8 cellular contexts compared by ENCODE assay signal in the genomic region with DNA sequence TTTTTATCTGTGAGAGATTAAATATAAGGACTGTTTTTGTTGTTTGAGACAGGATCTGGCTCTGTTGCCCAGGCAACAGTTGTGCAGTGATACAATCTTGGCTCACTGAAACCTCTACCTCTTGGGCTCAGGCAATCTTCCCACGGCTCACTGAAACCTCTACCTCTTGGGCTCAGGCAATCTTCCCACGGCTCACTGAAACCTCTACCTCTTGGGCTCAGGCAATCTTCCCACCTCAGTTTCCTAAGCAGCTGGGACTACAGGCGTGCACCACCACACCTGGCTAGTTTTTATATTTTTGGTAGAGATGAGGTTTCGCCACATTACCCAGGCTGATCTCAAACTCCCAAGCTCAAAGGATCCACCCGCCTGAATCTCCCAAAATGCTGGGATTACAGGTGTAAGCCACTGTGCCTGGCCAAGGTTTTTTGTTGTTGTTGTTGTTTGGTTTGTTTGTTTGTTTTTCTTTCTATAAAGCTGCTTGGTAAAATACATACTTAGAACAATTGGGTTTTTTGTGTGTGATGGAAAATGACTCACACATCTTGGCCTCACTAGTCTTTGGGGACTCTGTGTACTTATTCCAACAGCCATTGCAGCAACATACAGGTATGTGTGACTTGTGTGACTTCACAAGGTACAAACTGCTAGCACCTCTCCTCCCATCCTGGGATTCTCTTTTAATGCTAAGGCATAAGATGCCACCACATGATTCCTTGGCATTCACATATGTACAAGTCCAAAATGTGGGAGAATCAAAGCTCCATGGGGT. TPM values are rescaled to one million over a fixed set of nuclear protein-coding genes. Genes with fewer than 3 reads are reported as not detected.
DNase-seq lines count a peak whose midpoint lies in the region; ATAC-seq lines count a peak whose summit lies in the region.
"Had no signal": no experiment of that assay in that cellular context is flagged by ENCODE, and none has a peak within 500 bp of the region (broad histone marks: within the 10 kb centered on the region; RNA-seq: fewer than 3 reads in every experiment).

No MANE protein-coding gene starts in this region.

- intact Hi-C loops in left cardiac atrium (cut with DNase I): no loop called here

- DNase-seq in myocyte (ENCODE audit: low read depth) (peak; percentile 23), SW 1271 (lab: John Stamatoyannopoulos, UW) (no peak), left cardiac atrium (no peak), AG08396 (ENCODE audit: low spot score) (no peak)
- DNase-seq: colonic mucosa had no signal

- ATAC-seq in GM19035 (IDR thresholded peaks at IDR 0.05; ENCODE audit: unreplicated experiment): peak; percentile 98
- peak; percentile 94 for ATAC-seq in GM21825 (IDR thresholded peaks at IDR 0.05; ENCODE audit: unreplicated experiment)
- ATAC-seq in HG03457 (IDR thresholded peaks at IDR 0.05; ENCODE audit: unreplicated experiment): peak; percentile 95
- ATAC-seq in left cardiac atrium: no peak

RNA-seq across cellular contexts. Expression of a gene that starts 36.5 kb away (rescaled TPM):
- total RNA-seq in myocyte (44.5 and 55.8 TPM in 2 replicates), left cardiac atrium (10 to 100 TPM; 17.6 to 19.8 TPM)
- polyA plus RNA-seq in myocyte (2012): 67.4 TPM

Comparison
In these comparisons a context has a peak if more than half of its experiments do, and no peak if none do; other contexts are left out.
1. ATAC-seq: peak in GM19035 (single experiment), GM21825 (single experiment) and HG03457 (single experiment); none in left cardiac atrium (0 of 2).